In genomic region chr1:236795035-236795756, GRCh38 we compare ENCODE assay signal across 1 cellular context.
TF ChIP-seq lines count a peak whose summit lies in the region.

MTR (plus strand) TSS chr1:236795292; CDS start chr1:236795704, 412 bp downstream.

TF ChIP-seq in HepG2, 621 proteins besides CTCF, POLR2A, EP300 and RAD21 (continued from another document and continues in another):
- peak; percentile 99 for TF ChIP-seq ZNF687 (CRISPR knock-in tag; IDR thresholded peaks at IDR 0.05)
- TF ChIP-seq TCF12 (IDR thresholded peaks at IDR 0.05): no peak
- peak; percentile 90 for TF ChIP-seq TCF12 (CRISPR knock-in tag; IDR thresholded peaks at IDR 0.05)
- TF ChIP-seq MTA1 (CRISPR knock-in tag; IDR thresholded peaks at IDR 0.05; ENCODE audit: borderline replicate concordance): peak; percentile 54; the same call in 1 of the 2 replicates
- TF ChIP-seq, protein P1, sequence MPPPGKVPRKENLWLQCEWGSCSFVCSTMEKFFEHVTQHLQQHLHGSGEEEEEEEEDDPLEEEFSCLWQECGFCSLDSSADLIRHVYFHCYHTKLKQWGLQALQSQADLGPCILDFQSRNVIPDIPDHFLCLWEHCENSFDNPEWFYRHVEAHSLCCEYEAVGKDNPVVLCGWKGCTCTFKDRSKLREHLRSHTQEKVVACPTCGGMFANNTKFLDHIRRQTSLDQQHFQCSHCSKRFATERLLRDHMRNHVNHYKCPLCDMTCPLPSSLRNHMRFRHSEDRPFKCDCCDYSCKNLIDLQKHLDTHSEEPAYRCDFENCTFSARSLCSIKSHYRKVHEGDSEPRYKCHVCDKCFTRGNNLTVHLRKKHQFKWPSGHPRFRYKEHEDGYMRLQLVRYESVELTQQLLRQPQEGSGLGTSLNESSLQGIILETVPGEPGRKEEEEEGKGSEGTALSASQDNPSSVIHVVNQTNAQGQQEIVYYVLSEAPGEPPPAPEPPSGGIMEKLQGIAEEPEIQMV (CRISPR knock-in tag; IDR thresholded peaks at IDR 0.05; ENCODE audit: low read depth): peak; percentile 99
- no peak for TF ChIP-seq ZNF251 (CRISPR knock-in tag; IDR thresholded peaks at IDR 0.05)
- TF ChIP-seq ZNF552 (CRISPR knock-in tag; IDR thresholded peaks at IDR 0.05; ENCODE audit: borderline replicate concordance): peak; percentile 89
- TF ChIP-seq, protein P2, sequence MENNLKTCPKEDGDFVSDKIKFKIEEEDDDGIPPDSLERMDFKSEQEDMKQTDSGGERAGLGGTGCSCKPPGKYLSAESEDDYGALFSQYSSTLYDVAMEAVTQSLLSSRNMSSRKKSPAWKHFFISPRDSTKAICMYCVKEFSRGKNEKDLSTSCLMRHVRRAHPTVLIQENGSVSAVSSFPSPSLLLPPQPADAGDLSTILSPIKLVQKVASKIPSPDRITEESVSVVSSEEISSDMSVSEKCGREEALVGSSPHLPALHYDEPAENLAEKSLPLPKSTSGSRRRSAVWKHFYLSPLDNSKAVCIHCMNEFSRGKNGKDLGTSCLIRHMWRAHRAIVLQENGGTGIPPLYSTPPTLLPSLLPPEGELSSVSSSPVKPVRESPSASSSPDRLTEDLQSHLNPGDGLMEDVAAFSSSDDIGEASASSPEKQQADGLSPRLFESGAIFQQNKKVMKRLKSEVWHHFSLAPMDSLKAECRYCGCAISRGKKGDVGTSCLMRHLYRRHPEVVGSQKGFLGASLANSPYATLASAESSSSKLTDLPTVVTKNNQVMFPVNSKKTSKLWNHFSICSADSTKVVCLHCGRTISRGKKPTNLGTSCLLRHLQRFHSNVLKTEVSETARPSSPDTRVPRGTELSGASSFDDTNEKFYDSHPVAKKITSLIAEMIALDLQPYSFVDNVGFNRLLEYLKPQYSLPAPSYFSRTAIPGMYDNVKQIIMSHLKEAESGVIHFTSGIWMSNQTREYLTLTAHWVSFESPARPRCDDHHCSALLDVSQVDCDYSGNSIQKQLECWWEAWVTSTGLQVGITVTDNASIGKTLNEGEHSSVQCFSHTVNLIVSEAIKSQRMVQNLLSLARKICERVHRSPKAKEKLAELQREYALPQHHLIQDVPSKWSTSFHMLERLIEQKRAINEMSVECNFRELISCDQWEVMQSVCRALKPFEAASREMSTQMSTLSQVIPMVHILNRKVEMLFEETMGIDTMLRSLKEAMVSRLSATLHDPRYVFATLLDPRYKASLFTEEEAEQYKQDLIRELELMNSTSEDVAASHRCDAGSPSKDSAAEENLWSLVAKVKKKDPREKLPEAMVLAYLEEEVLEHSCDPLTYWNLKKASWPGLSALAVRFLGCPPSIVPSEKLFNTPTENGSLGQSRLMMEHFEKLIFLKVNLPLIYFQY (CRISPR knock-in tag; IDR thresholded peaks at IDR 0.05; ENCODE audit: borderline replicate concordance): no peak
- TF ChIP-seq CC2D1A (CRISPR knock-in tag; IDR thresholded peaks at IDR 0.05): no peak; the same call in 1 of the 2 replicates
- no peak for TF ChIP-seq ZNF382 (CRISPR knock-in tag; IDR thresholded peaks at IDR 0.05; ENCODE audit: borderline replicate concordance)
- TF ChIP-seq ZUFSP (CRISPR knock-in tag; IDR thresholded peaks at IDR 0.05; ENCODE audit: borderline replicate concordance): no peak
- 0 out of 2 replicates have a peak, but pooled peaks have one; percentile 18 for TF ChIP-seq HOXA9 (CRISPR knock-in tag; IDR thresholded peaks at IDR 0.05; ENCODE audit: borderline replicate concordance)
- TF ChIP-seq, protein P3, sequence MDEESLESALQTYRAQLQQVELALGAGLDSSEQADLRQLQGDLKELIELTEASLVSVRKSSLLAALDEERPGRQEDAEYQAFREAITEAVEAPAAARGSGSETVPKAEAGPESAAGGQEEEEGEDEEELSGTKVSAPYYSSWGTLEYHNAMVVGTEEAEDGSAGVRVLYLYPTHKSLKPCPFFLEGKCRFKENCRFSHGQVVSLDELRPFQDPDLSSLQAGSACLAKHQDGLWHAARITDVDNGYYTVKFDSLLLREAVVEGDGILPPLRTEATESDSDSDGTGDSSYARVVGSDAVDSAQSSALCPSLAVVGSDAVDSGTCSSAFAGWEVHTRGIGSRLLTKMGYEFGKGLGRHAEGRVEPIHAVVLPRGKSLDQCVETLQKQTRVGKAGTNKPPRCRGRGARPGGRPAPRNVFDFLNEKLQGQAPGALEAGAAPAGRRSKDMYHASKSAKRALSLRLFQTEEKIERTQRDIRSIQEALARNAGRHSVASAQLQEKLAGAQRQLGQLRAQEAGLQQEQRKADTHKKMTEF (CRISPR knock-in tag; IDR thresholded peaks at IDR 0.05): peak; percentile 93
- TF ChIP-seq RXRB (CRISPR knock-in tag; IDR thresholded peaks at IDR 0.05; ENCODE audit: borderline replicate concordance): peak; percentile 40; the same call in 1 of the 2 replicates
- no peak for TF ChIP-seq FOSL2 (CRISPR knock-in tag; IDR thresholded peaks at IDR 0.05)
- TF ChIP-seq ZNF589 (CRISPR knock-in tag; conservative IDR thresholded peaks at IDR 0.05): no peak
- TF ChIP-seq ZBTB26 (CRISPR knock-in tag; IDR thresholded peaks at IDR 0.05; ENCODE audit: borderline replicate concordance): peak; percentile 24; the same call in 1 of the 2 replicates
- TF ChIP-seq, protein P4, sequence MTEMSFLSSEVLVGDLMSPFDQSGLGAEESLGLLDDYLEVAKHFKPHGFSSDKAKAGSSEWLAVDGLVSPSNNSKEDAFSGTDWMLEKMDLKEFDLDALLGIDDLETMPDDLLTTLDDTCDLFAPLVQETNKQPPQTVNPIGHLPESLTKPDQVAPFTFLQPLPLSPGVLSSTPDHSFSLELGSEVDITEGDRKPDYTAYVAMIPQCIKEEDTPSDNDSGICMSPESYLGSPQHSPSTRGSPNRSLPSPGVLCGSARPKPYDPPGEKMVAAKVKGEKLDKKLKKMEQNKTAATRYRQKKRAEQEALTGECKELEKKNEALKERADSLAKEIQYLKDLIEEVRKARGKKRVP (CRISPR knock-in tag; IDR thresholded peaks at IDR 0.05): no peak
- peak; percentile 83 for TF ChIP-seq ZNF781 (CRISPR knock-in tag; IDR thresholded peaks at IDR 0.05; ENCODE audit: borderline replicate concordance, not compliant biosample characterization)
- TF ChIP-seq ZNF547 (CRISPR knock-in tag; IDR thresholded peaks at IDR 0.05): peak; percentile 88; the same call in 1 of the 2 replicates
- TF ChIP-seq GATA4 (IDR thresholded peaks at IDR 0.05; ENCODE audit: borderline replicate concordance, low read depth): 0 out of 2 replicates have a peak, but pooled peaks have one; percentile 46
- TF ChIP-seq ZNF274 (CRISPR knock-in tag; IDR thresholded peaks at IDR 0.05): peak; percentile 68
- peak; percentile 65; the same call in 1 of the 3 replicates for TF ChIP-seq MXI1 (IDR thresholded peaks at IDR 0.05; ENCODE audit: borderline replicate concordance, low read depth, low read length)
- peak; percentile 95; the same call in 1 of the 2 replicates for TF ChIP-seq BORCS8-MEF2B (CRISPR knock-in tag; IDR thresholded peaks at IDR 0.05)
- TF ChIP-seq, protein P5, sequence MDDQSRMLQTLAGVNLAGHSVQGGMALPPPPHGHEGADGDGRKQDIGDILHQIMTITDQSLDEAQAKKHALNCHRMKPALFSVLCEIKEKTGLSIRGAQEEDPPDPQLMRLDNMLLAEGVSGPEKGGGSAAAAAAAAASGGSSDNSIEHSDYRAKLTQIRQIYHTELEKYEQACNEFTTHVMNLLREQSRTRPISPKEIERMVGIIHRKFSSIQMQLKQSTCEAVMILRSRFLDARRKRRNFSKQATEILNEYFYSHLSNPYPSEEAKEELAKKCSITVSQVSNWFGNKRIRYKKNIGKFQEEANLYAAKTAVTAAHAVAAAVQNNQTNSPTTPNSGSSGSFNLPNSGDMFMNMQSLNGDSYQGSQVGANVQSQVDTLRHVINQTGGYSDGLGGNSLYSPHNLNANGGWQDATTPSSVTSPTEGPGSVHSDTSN (CRISPR knock-in tag; IDR thresholded peaks at IDR 0.05; ENCODE audit: borderline replicate concordance): peak; percentile 90; the same call in 1 of the 2 replicates
- TF ChIP-seq NFE2L1 (CRISPR knock-in tag; IDR thresholded peaks at IDR 0.05; ENCODE audit: borderline replicate concordance): peak; percentile 25; the same call in 1 of the 2 replicates
- TF ChIP-seq ZNF7 (CRISPR knock-in tag; IDR thresholded peaks at IDR 0.05): 0 out of 2 replicates have a peak, but pooled peaks have one; percentile 49
- no peak for TF ChIP-seq THYN1 (CRISPR knock-in tag; IDR thresholded peaks at IDR 0.05; ENCODE audit: borderline replicate concordance, low read depth)
- TF ChIP-seq KDM3A (CRISPR knock-in tag; IDR thresholded peaks at IDR 0.05; ENCODE audit: low read depth): peak; percentile 82
- TF ChIP-seq POLR2G (IDR thresholded peaks at IDR 0.05; ENCODE audit: low read depth, low read length): peak; percentile 89
- no peak for TF ChIP-seq GTF3A (CRISPR knock-in tag; conservative IDR thresholded peaks at IDR 0.05)
- 0 out of 2 replicates have a peak, but pooled peaks have one; percentile 20 for TF ChIP-seq TSC22D2 (CRISPR knock-in tag; IDR thresholded peaks at IDR 0.05; ENCODE audit: borderline replicate concordance)
- TF ChIP-seq ZNF619 (CRISPR knock-in tag; IDR thresholded peaks at IDR 0.05): peak; percentile 60; the same call in 1 of the 2 replicates
- TF ChIP-seq, protein P6, sequence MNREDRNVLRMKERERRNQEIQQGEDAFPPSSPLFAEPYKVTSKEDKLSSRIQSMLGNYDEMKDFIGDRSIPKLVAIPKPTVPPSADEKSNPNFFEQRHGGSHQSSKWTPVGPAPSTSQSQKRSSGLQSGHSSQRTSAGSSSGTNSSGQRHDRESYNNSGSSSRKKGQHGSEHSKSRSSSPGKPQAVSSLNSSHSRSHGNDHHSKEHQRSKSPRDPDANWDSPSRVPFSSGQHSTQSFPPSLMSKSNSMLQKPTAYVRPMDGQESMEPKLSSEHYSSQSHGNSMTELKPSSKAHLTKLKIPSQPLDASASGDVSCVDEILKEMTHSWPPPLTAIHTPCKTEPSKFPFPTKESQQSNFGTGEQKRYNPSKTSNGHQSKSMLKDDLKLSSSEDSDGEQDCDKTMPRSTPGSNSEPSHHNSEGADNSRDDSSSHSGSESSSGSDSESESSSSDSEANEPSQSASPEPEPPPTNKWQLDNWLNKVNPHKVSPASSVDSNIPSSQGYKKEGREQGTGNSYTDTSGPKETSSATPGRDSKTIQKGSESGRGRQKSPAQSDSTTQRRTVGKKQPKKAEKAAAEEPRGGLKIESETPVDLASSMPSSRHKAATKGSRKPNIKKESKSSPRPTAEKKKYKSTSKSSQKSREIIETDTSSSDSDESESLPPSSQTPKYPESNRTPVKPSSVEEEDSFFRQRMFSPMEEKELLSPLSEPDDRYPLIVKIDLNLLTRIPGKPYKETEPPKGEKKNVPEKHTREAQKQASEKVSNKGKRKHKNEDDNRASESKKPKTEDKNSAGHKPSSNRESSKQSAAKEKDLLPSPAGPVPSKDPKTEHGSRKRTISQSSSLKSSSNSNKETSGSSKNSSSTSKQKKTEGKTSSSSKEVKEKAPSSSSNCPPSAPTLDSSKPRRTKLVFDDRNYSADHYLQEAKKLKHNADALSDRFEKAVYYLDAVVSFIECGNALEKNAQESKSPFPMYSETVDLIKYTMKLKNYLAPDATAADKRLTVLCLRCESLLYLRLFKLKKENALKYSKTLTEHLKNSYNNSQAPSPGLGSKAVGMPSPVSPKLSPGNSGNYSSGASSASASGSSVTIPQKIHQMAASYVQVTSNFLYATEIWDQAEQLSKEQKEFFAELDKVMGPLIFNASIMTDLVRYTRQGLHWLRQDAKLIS (CRISPR knock-in tag; IDR thresholded peaks at IDR 0.05): no peak; the same call in 1 of the 2 replicates
